Comparison of ENCODE assay signal across 22 cellular contexts in the genomic region with DNA sequence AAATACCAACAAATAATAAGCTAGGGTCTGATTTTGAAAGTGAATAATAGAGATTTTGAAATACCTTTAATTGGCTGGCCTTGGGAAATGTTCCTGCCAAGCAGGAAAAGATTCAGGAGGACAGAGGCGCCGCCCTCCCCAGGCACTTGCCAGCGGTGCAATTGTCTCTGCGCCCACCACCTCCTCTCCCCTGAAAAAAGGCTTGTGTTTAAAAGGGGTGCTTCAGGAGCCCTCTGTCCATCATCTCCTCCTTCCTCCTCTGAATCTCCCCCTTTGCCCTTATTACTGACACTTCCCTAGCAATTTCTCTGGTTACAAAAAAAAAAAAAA.
"Had no signal": no experiment of that assay in that cellular context is flagged by ENCODE, and none has a peak within 500 bp of the region (broad histone marks: within the 10 kb centered on the region; RNA-seq: fewer than 3 reads in every experiment).

No MANE protein-coding gene starts in this region.

- H3K4me3 ChIP-seq: cardiac muscle cell, lung, ovary, right lobe of liver, SJSA1, smooth muscle cell, tibial artery, uterus had no signal

- ATAC-seq: activated CD8-positive, alpha-beta T cell treated with anti-CD3 and anti-CD28 coated beads for 36 hours; activated T-cell treated with anti-CD3 and anti-CD28 coated beads, Interleukin-2, amount 50 U/mL, for 4 hours; stimulated activated naive B cell treated with anti-CD40 and anti-IgM and Interleukin-4, amounts not matched to agents 10 μg/mL and 1 μg/mL and 100 μg/mL, for 72 hours had no signal

- H3K36me3 ChIP-seq: cardiac muscle cell, ovary, right lobe of liver, SJSA1, uterus had no signal

- DNase-seq: activated T-cell treated with anti-CD3 and anti-CD28 coated beads, Interleukin-2, amount 50 U/mL, for 4 hours; amniotic stem cell; endodermal cell; erythroblast; foreskin melanocyte; hypothalamus; islet precursor cell; midbrain; right lobe of liver; stimulated activated CD4-positive, alpha-beta T cell treated with anti-CD3 and anti-CD28 coated beads, Interleukin-4, amount 100 ng/mL, for 24 hours; stimulated activated naive B cell treated with anti-CD40 and anti-IgM and Interleukin-4, amounts not matched to agents 10 μg/mL and 1 μg/mL and 100 μg/mL, for 72 hours; substantia nigra; tibial artery; uterus had no signal

- H3K9me3 ChIP-seq: ovary, right lobe of liver, SJSA1, tibial artery, uterus had no signal

- H3K27ac Mint-ChIP-seq: activated CD8-positive, alpha-beta T cell treated with anti-CD3 and anti-CD28 coated beads for 36 hours; activated naive CD4-positive, alpha-beta T cell treated with anti-CD3 and anti-CD28 coated beads, Interleukin-2, amount 10 ng/mL, durations not matched to agents 7 days and 5 days; endodermal cell; T-helper 1 cell treated with Interleukin-12 subunit alpha and Interleukin-12 subunit beta and Interleukin-4 antibody, amounts not matched to agents 30 μg/mL and 1 μg/mL, for 36 hours had no signal

- H3K4me1 Mint-ChIP-seq: endodermal cell had no signal

- H3K4me1 ChIP-seq: right lobe of liver, SJSA1, tibial artery, uterus had no signal

- H3K4me3 Mint-ChIP-seq: activated CD8-positive, alpha-beta T cell treated with anti-CD3 and anti-CD28 coated beads for 36 hours; activated naive CD4-positive, alpha-beta T cell treated with anti-CD3 and anti-CD28 coated beads, Interleukin-2, amount 10 ng/mL, durations not matched to agents 7 days and 5 days; activated T-cell treated with anti-CD3 and anti-CD28 coated beads, Interleukin-2, amount 50 U/mL, for 4 hours; endodermal cell; stimulated activated naive B cell treated with anti-CD40 and anti-IgM and Interleukin-4, amounts not matched to agents 10 μg/mL and 1 μg/mL and 100 μg/mL, for 72 hours; T-helper 1 cell treated with Interleukin-12 subunit alpha and Interleukin-12 subunit beta and Interleukin-4 antibody, amounts not matched to agents 30 μg/mL and 1 μg/mL, for 36 hours had no signal

- H3K27me3 Mint-ChIP-seq: activated CD8-positive, alpha-beta T cell treated with anti-CD3 and anti-CD28 coated beads for 36 hours; activated naive CD4-positive, alpha-beta T cell treated with anti-CD3 and anti-CD28 coated beads, Interleukin-2, amount 10 ng/mL, durations not matched to agents 7 days and 5 days; stimulated activated naive B cell treated with anti-CD40 and anti-IgM and Interleukin-4, amounts not matched to agents 10 μg/mL and 1 μg/mL and 100 μg/mL, for 72 hours had no signal

- H3K27me3 ChIP-seq: cardiac muscle cell, ovary, right lobe of liver, SJSA1, tibial artery, uterus had no signal

- H3K9me3 Mint-ChIP-seq: activated CD8-positive, alpha-beta T cell treated with anti-CD3 and anti-CD28 coated beads for 36 hours; activated naive CD4-positive, alpha-beta T cell treated with anti-CD3 and anti-CD28 coated beads, Interleukin-2, amount 10 ng/mL, durations not matched to agents 7 days and 5 days; activated T-cell treated with anti-CD3 and anti-CD28 coated beads, Interleukin-2, amount 50 U/mL, for 4 hours; endodermal cell; T-helper 1 cell treated with Interleukin-12 subunit alpha and Interleukin-12 subunit beta and Interleukin-4 antibody, amounts not matched to agents 30 μg/mL and 1 μg/mL, for 36 hours had no signal
